Comparison of ENCODE assay signal across 8 cellular contexts in genomic region chr7:140062528-140063299, GRCh38. TPM values are rescaled to one million over a fixed set of nuclear protein-coding genes. Genes with fewer than 3 reads are reported as not detected.
DNase-seq lines count a peak whose midpoint lies in the region; ATAC-seq and TF ChIP-seq lines count a peak whose summit lies in the region.

Gene PARP12, minus strand, starts transcription at chr7:140062951. Its CDS starts 104 bp downstream, at chr7:140062847.

- intact Hi-C loops in CD14-positive monocyte (cut with micrococcal nuclease) = loop anchor here in 1 of 2 donors (10.0 kb wide), 1 partner anchor 862 kb away; the partner anchor contains the start of gene BRAF

- ATAC-seq in GM19372 (IDR thresholded peaks at IDR 0.05; ENCODE audit: low read depth, unreplicated experiment) (peak; percentile 91), HG03521 (IDR thresholded peaks at IDR 0.05; ENCODE audit: unreplicated experiment) (peak; percentile 86)

- peak within 1 kb of the TSS; percentile 41 for H3K27ac ChIP-seq in epithelial cell of prostate

- DNase-seq in CD14-positive monocyte (ENCODE audit: low spot score) = peak; percentile 91
- peak; percentile 58 to 75 for DNase-seq in NOMO-1 (lab: John Stamatoyannopoulos, UW; ENCODE audit: unreplicated experiment in 2 of 2)
- peak; percentile 91 for DNase-seq in activated CD8-positive, alpha-beta memory T cell treated with anti-CD3 and anti-CD28 coated beads, Interleukin-2, amount 50 U/mL, for 48 hours
- peak; percentile 24 for DNase-seq in epithelial cell of prostate (ENCODE audit: low read depth, low spot score)
- DNase-seq in mucosa of gallbladder (ENCODE audit: low spot score) = peak; percentile 90
- peak; percentile 64 to 85 for DNase-seq in stimulated activated CD8-positive, alpha-beta memory T cell treated with anti-CD3 and anti-CD28 coated beads, Interleukin-4, amount 100 ng/mL, for 4 hours (ENCODE audit: low read depth in 2 of 2, low spot score in 1 of 2)

- peaks cover 13 to 22% (median 18%) of the 10 kb centered on the region in 7 donors for H3K9me3 Mint-ChIP-seq in CD14-positive monocyte

- H3K4me1 Mint-ChIP-seq in CD14-positive monocyte = peaks cover 38% of the 10 kb centered on the region

- H3K27ac Mint-ChIP-seq in CD14-positive monocyte = peak within 1 kb of the TSS; percentile 84 to 92 (median 90)

- H3K27me3 Mint-ChIP-seq in CD14-positive monocyte (ENCODE audit: low read depth in 3 of 3) = peaks cover 1 to 9% (median 7%) of the 10 kb centered on the region in 3 donors

- H3K36me3 Mint-ChIP-seq in CD14-positive monocyte = peaks cover 22 to 25% of the 10 kb centered on the region in 2 donors

- no peak for TF ChIP-seq CTCF in CD14-positive monocyte (IDR thresholded peaks at IDR 0.05)

- H3K4me3 Mint-ChIP-seq in CD14-positive monocyte = peak within 1 kb of the TSS; percentile 90 to 96

RNA-seq across cellular contexts. Expression of gene PARP12, which starts in this region (rescaled TPM):
- polyA plus RNA-seq in CD14-positive monocyte = 10 to 100 TPM; 16.7 to 37.8 TPM
- 26.7 TPM for total RNA-seq in mucosa of gallbladder

Comparison
In these comparisons a context has a peak if more than half of its experiments do, and no peak if none do; other contexts are left out.
1. Peak in every context shown above with its lines: DNase-seq, ATAC-seq and H3K27ac ChIP-seq.
2. DNase-seq: peak in every context shown above with its lines; median percentile 91 in CD14-positive monocyte; 91 in activated CD8-positive, alpha-beta memory T cell treated with anti-CD3 and anti-CD28 coated beads, Interleukin-2, amount 50 U/mL, for 48 hours; 90 in mucosa of gallbladder; 74 in stimulated activated CD8-positive, alpha-beta memory T cell treated with anti-CD3 and anti-CD28 coated beads, Interleukin-4, amount 100 ng/mL, for 4 hours; 66 in NOMO-1; 24 in epithelial cell of prostate.